Comparison of ENCODE assay signal across 12 cellular contexts in the genomic region with DNA sequence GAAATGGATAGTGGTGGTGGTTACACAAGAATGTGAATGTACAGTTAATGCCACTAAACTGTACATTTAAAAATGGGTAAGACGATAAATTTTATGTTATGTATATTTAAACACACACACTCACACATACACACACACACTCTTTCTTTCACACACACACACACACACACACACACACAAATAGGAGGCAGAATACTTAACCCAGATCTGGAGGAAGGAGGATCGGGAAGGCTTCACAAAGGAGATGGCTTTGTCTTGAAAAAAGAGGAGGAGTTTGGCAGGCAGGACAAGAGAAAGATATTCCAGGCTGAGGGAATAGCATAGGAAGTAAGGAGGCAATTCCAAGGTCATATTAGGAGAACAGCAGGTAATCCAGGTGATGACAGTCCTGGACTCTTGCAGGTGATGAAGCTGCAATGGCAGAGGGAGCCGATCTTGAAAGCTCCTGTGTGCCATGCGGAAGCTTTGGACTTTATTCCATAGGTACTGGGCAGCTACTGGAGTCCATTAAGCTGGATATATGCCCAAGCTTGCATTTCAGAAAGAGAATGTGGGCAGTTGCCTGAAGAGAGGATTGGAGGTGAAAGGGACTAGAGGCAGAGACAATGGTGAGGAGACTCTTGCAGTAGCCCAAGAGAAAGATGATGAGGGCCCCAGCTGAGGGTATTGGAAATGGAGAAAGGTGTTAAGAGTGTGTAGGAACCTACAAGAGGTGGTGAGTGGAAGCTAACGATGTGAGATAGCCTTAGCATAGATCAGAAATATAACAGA. TPM values are rescaled to one million over a fixed set of nuclear protein-coding genes. Genes with fewer than 3 reads are reported as not detected.
DNase-seq lines count a peak whose midpoint lies in the region; ATAC-seq and TF ChIP-seq lines count a peak whose summit lies in the region.
"Had no signal": no experiment of that assay in that cellular context is flagged by ENCODE, and none has a peak within 500 bp of the region (broad histone marks: within the 10 kb centered on the region; RNA-seq: fewer than 3 reads in every experiment).

No MANE protein-coding gene starts in this region.

- dilution Hi-C loops in mammary epithelial cell (cut with HindIII; ENCODE audit: low sequenced_read_pairs) = no loop called here

- WGBS in mammary epithelial cell (ENCODE audit: low coverage, missing lambda C conversion rate) = 97% methylated on average over 5 of the region's 5 CpGs

- peak overlapping the region; percentile 11 for H3K4me3 Mint-ChIP-seq in activated naive CD8-positive, alpha-beta T cell treated with anti-CD3 and anti-CD28 coated beads, Interleukin-2, amount 10 ng/mL, durations not matched to agents 7 days and 5 days

- no peaks in the 10 kb centered on the region for H3K36me3 ChIP-seq in breast epithelium
- no peaks in the 10 kb centered on the region for H3K36me3 ChIP-seq in mammary epithelial cell (ENCODE audit: insufficient read depth, low read length)
- H3K36me3 ChIP-seq in mucosa of rectum (ENCODE audit: control insufficient read depth in 2 of 2, insufficient read depth in 2 of 2, low read length in 2 of 2) = no peaks in the 10 kb centered on the region
- H3K36me3 ChIP-seq in vagina = no peaks in the 10 kb centered on the region
- H3K36me3 ChIP-seq: colonic mucosa had no signal

- no peaks in the 10 kb centered on the region for H3K9me3 Mint-ChIP-seq in activated naive CD8-positive, alpha-beta T cell treated with anti-CD3 and anti-CD28 coated beads, Interleukin-2, amount 10 ng/mL, durations not matched to agents 7 days and 5 days

- H3K4me1 ChIP-seq in breast epithelium (peaks cover 0 to 8% of the 10 kb centered on the region in 2 donors), mammary epithelial cell (ENCODE audit: insufficient read depth, low read length) (peaks cover 8% of the 10 kb centered on the region), mucosa of rectum (ENCODE audit: control insufficient read depth in 2 of 2, insufficient read depth in 2 of 2, low read length in 2 of 2) (peaks cover 2 to 3% of the 10 kb centered on the region in 2 donors), vagina (peaks cover 37% of the 10 kb centered on the region)
- H3K4me1 ChIP-seq: colonic mucosa had no signal

- TF ChIP-seq POLR2A in breast epithelium (IDR thresholded peaks at IDR 0.05) (no peak), vagina (IDR thresholded peaks at IDR 0.05) (no peak)

- no peak overlapping the region for H3K4me2 ChIP-seq in mammary epithelial cell (ENCODE audit: insufficient read depth, low read depth, low read length)

- H3K36me3 Mint-ChIP-seq in activated naive CD8-positive, alpha-beta T cell treated with anti-CD3 and anti-CD28 coated beads, Interleukin-2, amount 10 ng/mL, durations not matched to agents 7 days and 5 days = peaks cover 2% of the 10 kb centered on the region

- no peak for ATAC-seq in activated naive CD8-positive, alpha-beta T cell treated with anti-CD3 and anti-CD28 coated beads, Interleukin-2, amount 10 ng/mL, durations not matched to agents 7 days and 5 days (ENCODE audit: low read depth)

- H3K27ac ChIP-seq in breast epithelium (peak overlapping the region; percentile 80 to 90), mammary epithelial cell (ENCODE audit: insufficient read depth, low read depth, low read length) (no peak overlapping the region), mucosa of rectum (ENCODE audit: low read depth in 2 of 2, low read length in 2 of 2) (no peak overlapping the region), vagina (peak overlapping the region; percentile 77)

- in situ Hi-C loops in mammary epithelial cell (cut with MboI; ENCODE audit: low sequenced_read_pairs in 2 of 2) = no loop called here

- no peaks in the 10 kb centered on the region for H4K20me1 ChIP-seq in mammary epithelial cell (ENCODE audit: insufficient read depth, low read length)

- intact Hi-C loops in breast epithelium (cut with DNase I; ENCODE audit: low total_unique reads) (no loop called here), mammary epithelial cell (cut with micrococcal nuclease) (no loop called here), vagina (cut with DNase I) (loop anchor here (10.0 kb wide), 1 partner anchor 83 kb away; no protein-coding TSS in a partner anchor)

- no peaks in the 10 kb centered on the region for H3K9me3 ChIP-seq in breast epithelium
- no peaks in the 10 kb centered on the region for H3K9me3 ChIP-seq in mammary epithelial cell (replicated peaks; ENCODE audit: insufficient read depth, low read length)
- H3K9me3 ChIP-seq in mucosa of rectum (ENCODE audit: control insufficient read depth in 2 of 2, low read length in 2 of 2) = no peaks in the 10 kb centered on the region
- no peaks in the 10 kb centered on the region for H3K9me3 ChIP-seq in vagina
- H3K9me3 ChIP-seq: colonic mucosa had no signal

- H3K9ac ChIP-seq in mammary epithelial cell (ENCODE audit: insufficient read depth, low read length) (no peak overlapping the region), mucosa of rectum (ENCODE audit: low read depth in 1 of 2, low read length in 2 of 2) (no peak overlapping the region)

- H3K4me1 Mint-ChIP-seq in activated naive CD8-positive, alpha-beta T cell treated with anti-CD3 and anti-CD28 coated beads, Interleukin-2, amount 10 ng/mL, durations not matched to agents 7 days and 5 days = peaks cover 34% of the 10 kb centered on the region

- CTCF ChIA-PET in mammary epithelial cell (lab: Charles Lee; ENCODE audit: low non-redundant PET) = interaction anchor here (0.6 kb wide), 1 partner anchor 35 kb away, joined by 3 read pairs; no protein-coding TSS in a partner anchor

- POLR2A ChIA-PET in activated naive CD8-positive, alpha-beta T cell treated with anti-CD3 and anti-CD28 coated beads, Interleukin-2, amount 10 ng/mL, durations not matched to agents 7 days and 5 days (lab: Charles Lee) = interaction anchor here (1.4 kb wide), 1 partner anchor 16 kb away, joined by 3 read pairs; no protein-coding TSS in a partner anchor

- DNase-seq in breast epithelium (ENCODE audit: low spot score in 2 of 2) (no peak), mammary epithelial cell (no peak), vagina (ENCODE audit: extremely low spot score in 2 of 2) (no peak), RKO (ENCODE audit: low spot score) (no peak), Kasumi-1 (lab: John Stamatoyannopoulos, UW) (no peak), DMS79 treated with DMSO at 0.1 percent for 48 hours (lab: John Stamatoyannopoulos, UW) (no peak)
- no peak for DNase-seq in activated naive CD8-positive, alpha-beta T cell treated with anti-CD3 and anti-CD28 coated beads, Interleukin-2, amount 10 ng/mL, durations not matched to agents 7 days and 5 days
- DNase-seq: colonic mucosa; left cardiac atrium; MV-4-11; stimulated activated CD4-positive, alpha-beta T cell treated with anti-CD3 and anti-CD28 coated beads, Interleukin-1b, Interleukin-23, amount 100 ng/mL, for 48 hours had no signal

- BruUV-seq in mammary epithelial cell (replicated peaks; lab: Mats Ljungman, UMichigan) = no TSS peak

- H3K27me3 ChIP-seq in breast epithelium = no peaks in the 10 kb centered on the region
- H3K27me3 ChIP-seq in mammary epithelial cell (ENCODE audit: insufficient read depth, low read length) = no peaks in the 10 kb centered on the region
- H3K27me3 ChIP-seq in mucosa of rectum (ENCODE audit: control insufficient read depth in 2 of 2, insufficient read depth in 2 of 2, low read length in 2 of 2) = no peaks in the 10 kb centered on the region
- H3K27me3 ChIP-seq in vagina = no peaks in the 10 kb centered on the region
- H3K27me3 ChIP-seq: colonic mucosa had no signal

- no peaks in the 10 kb centered on the region for H3K79me2 ChIP-seq in mammary epithelial cell (ENCODE audit: insufficient read depth, low read length)

- TF ChIP-seq CTCF in breast epithelium (IDR thresholded peaks at IDR 0.05) = no peak
- no peak for TF ChIP-seq CTCF in mammary epithelial cell (conservative IDR thresholded peaks at IDR 0.05 in 1 of 2, IDR thresholded peaks at IDR 0.05 in 1 of 2; ENCODE audit: extremely low read depth in 1 of 2, insufficient read depth in 1 of 2, low read depth in 1 of 2, low read length in 2 of 2)
- no peak for TF ChIP-seq CTCF in vagina (IDR thresholded peaks at IDR 0.05)

- peak overlapping the region; percentile 40 for H3K27ac Mint-ChIP-seq in activated naive CD8-positive, alpha-beta T cell treated with anti-CD3 and anti-CD28 coated beads, Interleukin-2, amount 10 ng/mL, durations not matched to agents 7 days and 5 days

- H2AFZ ChIP-seq in mammary epithelial cell (ENCODE audit: low read depth, low read length) = no peak overlapping the region

- H3K27me3 Mint-ChIP-seq in activated naive CD8-positive, alpha-beta T cell treated with anti-CD3 and anti-CD28 coated beads, Interleukin-2, amount 10 ng/mL, durations not matched to agents 7 days and 5 days = no peaks in the 10 kb centered on the region

- H3K4me3 ChIP-seq in breast epithelium (peak overlapping the region; percentile 31 to 59 (median 35)), mammary epithelial cell (replicated peaks in 1 of 3; ENCODE audit: insufficient read depth in 1 of 3, low read depth in 2 of 3, low read length in 3 of 3) (no peak overlapping the region), mucosa of rectum (ENCODE audit: low read length in 2 of 2) (peak overlapping the region; percentile 8 to 23), vagina (peak overlapping the region in 1 of 2 donors; percentile 29)
- H3K4me3 ChIP-seq: colonic mucosa had no signal

RNA-seq across cellular contexts. Expression of gene LYST, which starts 15.4 kb away (rescaled TPM):
- total RNA-seq in breast epithelium = 10 to 100 TPM; 63.3 to 78.3 (median 66.1) TPM
- 10 to 100 TPM; 27.6 to 50.5 TPM for total RNA-seq in mammary epithelial cell
- polyA plus RNA-seq in mammary epithelial cell = 6.1 TPM
- polyA minus RNA-seq in mammary epithelial cell = 53.0 TPM
- 10 to 100 TPM; 52.8 to 61.2 TPM for total RNA-seq in activated naive CD8-positive, alpha-beta T cell treated with anti-CD3 and anti-CD28 coated beads, Interleukin-2, amount 10 ng/mL, durations not matched to agents 7 days and 5 days
- total RNA-seq in vagina = 52.1 TPM

Comparison
In these comparisons a context has a peak if more than half of its experiments do, and no peak if none do; other contexts are left out.
1. H3K27ac ChIP-seq: peak in breast epithelium (2 of 2) and vagina (single experiment); none in mammary epithelial cell (single experiment) and mucosa of rectum (0 of 2).
2. H3K4me3 ChIP-seq: peak in breast epithelium (3 of 3) and mucosa of rectum (2 of 2); none in mammary epithelial cell (0 of 3).